ENCODE assay signal across 28 cellular contexts in the genomic region with DNA sequence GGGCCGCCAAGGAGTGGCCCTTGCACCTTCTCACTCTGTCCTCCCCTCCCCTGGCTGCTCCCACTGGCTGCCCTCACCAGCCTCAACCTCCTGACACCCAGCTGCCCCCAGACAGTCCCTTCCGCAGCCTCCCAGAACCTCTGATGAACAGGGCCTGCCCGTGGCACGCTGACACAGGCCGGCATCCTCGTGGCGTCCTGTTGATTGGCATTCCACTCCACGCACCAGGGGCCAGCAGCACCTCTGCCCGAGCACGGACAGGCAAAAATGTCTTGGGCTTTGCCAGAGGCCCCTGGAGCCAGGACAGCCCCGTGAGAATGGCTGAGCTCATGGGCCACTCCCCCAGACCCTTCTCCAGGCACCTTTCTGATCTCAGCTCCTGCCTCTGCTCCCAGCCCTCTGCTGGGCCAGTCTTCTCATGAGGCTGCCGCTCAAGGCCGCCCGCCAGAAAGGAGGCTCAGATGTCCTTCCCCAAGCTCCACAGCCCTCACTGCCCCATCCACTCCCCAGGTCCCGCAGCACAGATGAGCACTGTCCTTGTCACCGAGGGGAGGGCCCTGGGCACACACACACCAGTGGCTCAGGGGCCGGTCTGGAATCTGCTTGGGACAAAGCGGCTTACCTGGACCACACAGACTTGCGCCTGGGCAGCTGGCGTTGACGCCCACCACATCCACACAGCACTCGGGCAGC. TPM values are rescaled to one million over a fixed set of nuclear protein-coding genes. Genes with fewer than 3 reads are reported as not detected.
DNase-seq lines count a peak whose midpoint lies in the region; ATAC-seq, FAIRE-seq and TF ChIP-seq lines count a peak whose summit lies in the region.
"Had no signal": no experiment of that assay in that cellular context is flagged by ENCODE, and none has a peak within 500 bp of the region (broad histone marks: within the 10 kb centered on the region; RNA-seq: fewer than 3 reads in every experiment).

No MANE protein-coding gene starts in this region.

- no peak overlapping the region for H3K27ac ChIP-seq in astrocyte (ENCODE audit: low read depth, low read length)
- H3K27ac ChIP-seq in lower lobe of right lung: no peak overlapping the region
- no peak overlapping the region for H3K27ac ChIP-seq in upper lobe of right lung
- H3K27ac ChIP-seq: brain microvascular endothelial cell, colonic mucosa, parathyroid adenoma, sigmoid colon had no signal

- peaks cover 3% of the 10 kb centered on the region for H3K27me3 Mint-ChIP-seq in activated naive CD8-positive, alpha-beta T cell treated with anti-CD3 and anti-CD28 coated beads, Interleukin-2, amount 10 ng/mL, durations not matched to agents 7 days and 5 days
- no peaks in the 10 kb centered on the region for H3K27me3 Mint-ChIP-seq in activated naive CD8-positive, alpha-beta T cell treated with anti-CD3 and anti-CD28 coated beads for 36 hours
- H3K27me3 Mint-ChIP-seq in astrocyte (ENCODE audit: low read depth, unreplicated experiment): no peaks in the 10 kb centered on the region
- H3K27me3 Mint-ChIP-seq: activated B cell treated with CpG ODN at 0.5 μM for 24 hours; activated naive CD8-positive, alpha-beta T cell treated with anti-CD3 and anti-CD28 coated beads, Interleukin-2, amount 50 U/mL, for 24 hours; naive thymus-derived CD4-positive, alpha-beta T cell had no signal

- no peak overlapping the region for H3K9ac ChIP-seq in astrocyte (ENCODE audit: low read length)
- H3K9ac ChIP-seq: parathyroid adenoma had no signal

- H3K27ac Mint-ChIP-seq in activated naive CD8-positive, alpha-beta T cell treated with anti-CD3 and anti-CD28 coated beads, Interleukin-2, amount 10 ng/mL, durations not matched to agents 7 days and 5 days: no peak overlapping the region
- no peak overlapping the region for H3K27ac Mint-ChIP-seq in activated naive CD8-positive, alpha-beta T cell treated with anti-CD3 and anti-CD28 coated beads for 36 hours
- peak overlapping the region; percentile 41 for H3K27ac Mint-ChIP-seq in astrocyte (ENCODE audit: unreplicated experiment)
- H3K27ac Mint-ChIP-seq: activated B cell treated with CpG ODN at 0.5 μM for 24 hours; activated naive CD8-positive, alpha-beta T cell treated with anti-CD3 and anti-CD28 coated beads, Interleukin-2, amount 50 U/mL, for 24 hours; activated T-helper 2 cell treated with anti-CD3 and anti-CD28 coated beads, Interferon-gamma antibody, Interleukin-2, Interleukin-4, amounts not matched to agents 10 μg/mL and 5 μg/mL and 100 μg/mL, durations not matched to agents 14 hours and 24 hours and 36 hours; naive thymus-derived CD4-positive, alpha-beta T cell had no signal

- H3K4me1 ChIP-seq in astrocyte (ENCODE audit: insufficient read depth, low read length) (no peaks in the 10 kb centered on the region), lower lobe of right lung (no peaks in the 10 kb centered on the region), upper lobe of right lung (no peaks in the 10 kb centered on the region)
- H3K4me1 ChIP-seq: colonic mucosa, parathyroid adenoma, sigmoid colon had no signal

- no peak overlapping the region for H3K4me2 ChIP-seq in astrocyte (ENCODE audit: low read length)

- peaks cover 9% of the 10 kb centered on the region for H3K36me3 Mint-ChIP-seq in activated naive CD8-positive, alpha-beta T cell treated with anti-CD3 and anti-CD28 coated beads, Interleukin-2, amount 10 ng/mL, durations not matched to agents 7 days and 5 days
- H3K36me3 Mint-ChIP-seq in activated naive CD8-positive, alpha-beta T cell treated with anti-CD3 and anti-CD28 coated beads for 36 hours: peaks cover 10% of the 10 kb centered on the region
- peaks cover 4% of the 10 kb centered on the region for H3K36me3 Mint-ChIP-seq in astrocyte (ENCODE audit: low read depth, unreplicated experiment)

- TF ChIP-seq CTCF in astrocyte (IDR thresholded peaks at IDR 0.05; ENCODE audit: insufficient read depth, low read depth, low read length): no peak
- TF ChIP-seq CTCF in lower lobe of right lung (IDR thresholded peaks at IDR 0.05): no peak
- no peak for TF ChIP-seq CTCF in upper lobe of right lung (IDR thresholded peaks at IDR 0.05)

- peaks cover 6% of the 10 kb centered on the region for H3K9me3 Mint-ChIP-seq in activated naive CD8-positive, alpha-beta T cell treated with anti-CD3 and anti-CD28 coated beads, Interleukin-2, amount 10 ng/mL, durations not matched to agents 7 days and 5 days
- H3K9me3 Mint-ChIP-seq in activated naive CD8-positive, alpha-beta T cell treated with anti-CD3 and anti-CD28 coated beads for 36 hours: no peaks in the 10 kb centered on the region
- H3K9me3 Mint-ChIP-seq in astrocyte (ENCODE audit: unreplicated experiment): no peaks in the 10 kb centered on the region
- H3K9me3 Mint-ChIP-seq: activated B cell treated with CpG ODN at 0.5 μM for 24 hours; activated naive CD8-positive, alpha-beta T cell treated with anti-CD3 and anti-CD28 coated beads, Interleukin-2, amount 50 U/mL, for 24 hours; activated T-helper 2 cell treated with anti-CD3 and anti-CD28 coated beads, Interferon-gamma antibody, Interleukin-2, Interleukin-4, amounts not matched to agents 10 μg/mL and 5 μg/mL and 100 μg/mL, durations not matched to agents 14 hours and 24 hours and 36 hours had no signal

- peaks cover 1% of the 10 kb centered on the region for H3K4me1 Mint-ChIP-seq in activated naive CD8-positive, alpha-beta T cell treated with anti-CD3 and anti-CD28 coated beads, Interleukin-2, amount 10 ng/mL, durations not matched to agents 7 days and 5 days
- peaks cover 5% of the 10 kb centered on the region for H3K4me1 Mint-ChIP-seq in activated naive CD8-positive, alpha-beta T cell treated with anti-CD3 and anti-CD28 coated beads for 36 hours
- no peaks in the 10 kb centered on the region for H3K4me1 Mint-ChIP-seq in astrocyte (ENCODE audit: low read depth, unreplicated experiment)

- H3K27me3 ChIP-seq in astrocyte (ENCODE audit: insufficient read depth, low read length): no peaks in the 10 kb centered on the region
- no peaks in the 10 kb centered on the region for H3K27me3 ChIP-seq in lower lobe of right lung (ENCODE audit: low read depth)
- H3K27me3 ChIP-seq in upper lobe of right lung: no peaks in the 10 kb centered on the region
- H3K27me3 ChIP-seq: brain microvascular endothelial cell, colonic mucosa, sigmoid colon had no signal

- no peak for FAIRE-seq in astrocyte (lab: Jason Lieb, UNC)
- FAIRE-seq: G401.6, H54, urothelium cell line had no signal

- no peaks in the 10 kb centered on the region for H3K9me3 ChIP-seq in astrocyte (ENCODE audit: insufficient read depth, low read depth, low read length)
- H3K9me3 ChIP-seq in lower lobe of right lung: no peaks in the 10 kb centered on the region
- no peaks in the 10 kb centered on the region for H3K9me3 ChIP-seq in upper lobe of right lung
- H3K9me3 ChIP-seq: colonic mucosa, sigmoid colon had no signal

- H4K20me1 ChIP-seq in astrocyte (ENCODE audit: insufficient read depth, low read length): no peaks in the 10 kb centered on the region

- H3K4me3 ChIP-seq in astrocyte (ENCODE audit: insufficient read depth, low read depth, low read length): no peak overlapping the region
- no peak overlapping the region for H3K4me3 ChIP-seq in lower lobe of right lung
- H3K4me3 ChIP-seq in upper lobe of right lung: no peak overlapping the region
- H3K4me3 ChIP-seq: colonic mucosa, sigmoid colon had no signal

- no peak for ATAC-seq in activated naive CD8-positive, alpha-beta T cell treated with anti-CD3 and anti-CD28 coated beads, Interleukin-2, amount 10 ng/mL, durations not matched to agents 7 days and 5 days (ENCODE audit: low read depth)
- ATAC-seq in lower lobe of right lung (no peak), upper lobe of right lung (no peak), HG03025 (IDR thresholded peaks at IDR 0.05; ENCODE audit: low FRiP score, unreplicated experiment) (no peak)
- ATAC-seq: activated naive CD8-positive, alpha-beta T cell treated with anti-CD3 and anti-CD28 coated beads, Interleukin-2, amount 50 U/mL, for 24 hours; naive thymus-derived CD4-positive, alpha-beta T cell had no signal

- H3K4me3 Mint-ChIP-seq in activated naive CD8-positive, alpha-beta T cell treated with anti-CD3 and anti-CD28 coated beads, Interleukin-2, amount 10 ng/mL, durations not matched to agents 7 days and 5 days: no peak overlapping the region
- no peak overlapping the region for H3K4me3 Mint-ChIP-seq in activated naive CD8-positive, alpha-beta T cell treated with anti-CD3 and anti-CD28 coated beads for 36 hours
- no peak overlapping the region for H3K4me3 Mint-ChIP-seq in astrocyte (ENCODE audit: unreplicated experiment)
- H3K4me3 Mint-ChIP-seq: activated B cell treated with CpG ODN at 0.5 μM for 24 hours; activated naive CD8-positive, alpha-beta T cell treated with anti-CD3 and anti-CD28 coated beads, Interleukin-2, amount 50 U/mL, for 24 hours; naive thymus-derived CD4-positive, alpha-beta T cell had no signal

- H2AFZ ChIP-seq in astrocyte (ENCODE audit: low read depth, low read length): no peak overlapping the region
- H2AFZ ChIP-seq: parathyroid adenoma had no signal

- no peaks in the 10 kb centered on the region for H3K36me3 ChIP-seq in astrocyte (ENCODE audit: insufficient read depth, low read length)
- H3K36me3 ChIP-seq in lower lobe of right lung: no peaks in the 10 kb centered on the region
- H3K36me3 ChIP-seq in upper lobe of right lung: no peaks in the 10 kb centered on the region
- H3K36me3 ChIP-seq: brain microvascular endothelial cell, colonic mucosa, sigmoid colon had no signal

- peak; percentile 24 for DNase-seq in activated naive CD8-positive, alpha-beta T cell treated with anti-CD3 and anti-CD28 coated beads, Interleukin-2, amount 10 ng/mL, durations not matched to agents 7 days and 5 days
- no peak for DNase-seq in activated naive CD8-positive, alpha-beta T cell treated with anti-CD3 and anti-CD28 coated beads for 36 hours
- DNase-seq in astrocyte (ENCODE audit: low read depth) (no peak), lower lobe of right lung (peak; percentile 44), upper lobe of right lung (peak; percentile 57), GF-D8 (lab: John Stamatoyannopoulos, UW) (no peak)
- DNase-seq in stimulated activated naive CD4-positive, alpha-beta T cell treated with Interleukin-2 at 50 U/mL for 16 hours (lab: John Stamatoyannopoulos, UW): no peak
- DNase-seq: activated B cell treated with CpG ODN at 0.5 μM for 24 hours; activated naive CD8-positive, alpha-beta T cell treated with anti-CD3 and anti-CD28 coated beads, Interleukin-2, amount 50 U/mL, for 24 hours; brain microvascular endothelial cell; colonic mucosa; kidney glomerular epithelial cell; MM.1S; naive thymus-derived CD4-positive, alpha-beta T cell; NCI-H1436 treated with DMSO at 0.1 percent for 48 hours; NCI-H524 treated with DMSO at 0.1 percent for 48 hours; sigmoid colon; stimulated activated CD8-positive, alpha-beta memory T cell treated with anti-CD3 and anti-CD28 coated beads, Interleukin-4, amount 100 ng/mL, for 48 hours; T-helper 9 cell had no signal

- intact Hi-C loops in lower lobe of right lung (cut with DNase I) (no loop called here), upper lobe of right lung (cut with DNase I) (no loop called here)

- no peaks in the 10 kb centered on the region for H3K79me2 ChIP-seq in astrocyte (ENCODE audit: insufficient read depth, low read length)
- H3K79me2 ChIP-seq: parathyroid adenoma had no signal

- POLR2A ChIA-PET in activated naive CD8-positive, alpha-beta T cell treated with anti-CD3 and anti-CD28 coated beads, Interleukin-2, amount 10 ng/mL, durations not matched to agents 7 days and 5 days (lab: Charles Lee): no interaction called here

RNA-seq across cellular contexts. Expression of a gene that starts 15.8 kb away (rescaled TPM):
- total RNA-seq in activated naive CD8-positive, alpha-beta T cell treated with anti-CD3 and anti-CD28 coated beads, Interleukin-2, amount 10 ng/mL, durations not matched to agents 7 days and 5 days: not detected
- total RNA-seq in activated naive CD8-positive, alpha-beta T cell treated with anti-CD3 and anti-CD28 coated beads for 36 hours: not detected
- total RNA-seq in astrocyte (0.18 and 0.38 TPM in 2 replicates), lower lobe of right lung (0.65 TPM), upper lobe of right lung (0.55 TPM)
- total RNA-seq: activated B cell treated with CpG ODN at 0.5 μM for 24 hours; activated T-helper 2 cell treated with anti-CD3 and anti-CD28 coated beads, Interferon-gamma antibody, Interleukin-2, Interleukin-4, amounts not matched to agents 10 μg/mL and 5 μg/mL and 100 μg/mL, durations not matched to agents 14 hours and 24 hours and 36 hours; mesenteric fat pad; RPMI7951; sigmoid colon; subcutaneous adipose tissue had no signal

RNA-seq across cellular contexts. Expression of a gene that starts 26.0 kb away (rescaled TPM):
- 10 to 100 TPM; 22.7 to 23.0 TPM for total RNA-seq in activated naive CD8-positive, alpha-beta T cell treated with anti-CD3 and anti-CD28 coated beads, Interleukin-2, amount 10 ng/mL, durations not matched to agents 7 days and 5 days
- 10 to 100 TPM; 18.9 to 19.0 TPM for total RNA-seq in activated naive CD8-positive, alpha-beta T cell treated with anti-CD3 and anti-CD28 coated beads for 36 hours
- total RNA-seq in astrocyte: 10.6 and 13.9 TPM in 2 replicates
- total RNA-seq in lower lobe of right lung: 11.7 TPM
- 9.7 TPM for total RNA-seq in upper lobe of right lung

Comparison
In these comparisons a context has a peak if more than half of its experiments do, and no peak if none do; other contexts are left out.
1. DNase-seq: peak in activated naive CD8-positive, alpha-beta T cell treated with anti-CD3 and anti-CD28 coated beads, Interleukin-2, amount 10 ng/mL, durations not matched to agents 7 days and 5 days (single experiment), lower lobe of right lung (single experiment) and upper lobe of right lung (single experiment); none in activated naive CD8-positive, alpha-beta T cell treated with anti-CD3 and anti-CD28 coated beads for 36 hours (single experiment), astrocyte (single experiment), stimulated activated naive CD4-positive, alpha-beta T cell treated with Interleukin-2 at 50 U/mL for 16 hours (single experiment) and GF-D8 (single experiment).